Comparison of ENCODE assay signal across 8 cellular contexts in genomic region chr17:79065105-79065670, GRCh38. TPM values are rescaled to one million over a fixed set of nuclear protein-coding genes. Genes with fewer than 3 reads are reported as not detected.
DNase-seq lines count a peak whose midpoint lies in the region; ATAC-seq and TF ChIP-seq lines count a peak whose summit lies in the region.

No MANE protein-coding gene starts in this region.

- no peak overlapping the region for H2AFZ ChIP-seq in MM.1S (ENCODE audit: low read length)

- no peaks in the 10 kb centered on the region for H3K9me3 Mint-ChIP-seq in activated CD4-positive, alpha-beta T cell treated with anti-CD3 and anti-CD28 coated beads, Interleukin-2, amount 10 ng/mL, durations not matched to agents 7 days and 5 days
- H3K9me3 Mint-ChIP-seq in endothelial cell (ENCODE audit: unreplicated experiment) (no peaks in the 10 kb centered on the region), nephron progenitor cell (no peaks in the 10 kb centered on the region)

- H3K27me3 ChIP-seq in MM.1S (replicated peaks; ENCODE audit: insufficient read depth, low read length): peaks cover 40% of the 10 kb centered on the region
- no peaks in the 10 kb centered on the region for H3K27me3 ChIP-seq in vagina

- no peaks in the 10 kb centered on the region for H4K20me1 ChIP-seq in MM.1S (ENCODE audit: insufficient read depth, low read length)

- TF ChIP-seq CTCF in MM.1S (IDR thresholded peaks at IDR 0.05; ENCODE audit: low read length) (peak; percentile 41), endothelial cell (IDR thresholded peaks at IDR 0.05; ENCODE audit: unreplicated experiment) (peak; percentile 69), nephron progenitor cell (IDR thresholded peaks at IDR 0.05) (peak; percentile 59), vagina (IDR thresholded peaks at IDR 0.05) (peak in 1 of 3 experiments; percentile 61)

- H3K4me3 ChIP-seq in MM.1S (ENCODE audit: low read length) (no peak overlapping the region), vagina (no peak overlapping the region)

- TF ChIP-seq POLR2A in vagina (IDR thresholded peaks at IDR 0.05): no peak

- H3K4me1 Mint-ChIP-seq in activated CD4-positive, alpha-beta T cell treated with anti-CD3 and anti-CD28 coated beads, Interleukin-2, amount 10 ng/mL, durations not matched to agents 7 days and 5 days: peaks cover 3% of the 10 kb centered on the region
- H3K4me1 Mint-ChIP-seq in endothelial cell (ENCODE audit: unreplicated experiment) (no peaks in the 10 kb centered on the region), nephron progenitor cell (no peaks in the 10 kb centered on the region)

- H3K9ac ChIP-seq in MM.1S (ENCODE audit: low read length): no peak overlapping the region

- no peak overlapping the region for H3K4me3 Mint-ChIP-seq in activated CD4-positive, alpha-beta T cell treated with anti-CD3 and anti-CD28 coated beads, Interleukin-2, amount 10 ng/mL, durations not matched to agents 7 days and 5 days
- H3K4me3 Mint-ChIP-seq in endothelial cell (ENCODE audit: unreplicated experiment) (no peak overlapping the region), nephron progenitor cell (no peak overlapping the region)

- CTCF ChIA-PET in activated CD4-positive, alpha-beta T cell treated with anti-CD3 and anti-CD28 coated beads, Interleukin-2, amount 10 ng/mL, durations not matched to agents 7 days and 5 days (lab: Charles Lee): interaction anchor here (0.6 to 1.6 kb wide), 6 partner anchors 9 to 326 kb away, joined by 3 to 8 read pairs (median 3); partner anchors contain the start of gene ENGASE

- peak; percentile 15 for DNase-seq in EL
- no peak for DNase-seq in MM.1S
- peak; percentile 44 for DNase-seq in activated CD4-positive, alpha-beta T cell treated with anti-CD3 and anti-CD28 coated beads, Interleukin-2, amount 10 ng/mL, durations not matched to agents 7 days and 5 days
- peak; percentile 55 for DNase-seq in endothelial cell (ENCODE audit: low spot score)
- DNase-seq in nephron progenitor cell: peak; percentile 53
- DNase-seq in NCI-H2029 (lab: John Stamatoyannopoulos, UW): no peak
- no peak for DNase-seq in vagina (ENCODE audit: extremely low spot score in 2 of 2)

- H3K36me3 Mint-ChIP-seq in activated CD4-positive, alpha-beta T cell treated with anti-CD3 and anti-CD28 coated beads, Interleukin-2, amount 10 ng/mL, durations not matched to agents 7 days and 5 days (ENCODE audit: low read depth): no peaks in the 10 kb centered on the region
- no peaks in the 10 kb centered on the region for H3K36me3 Mint-ChIP-seq in endothelial cell (ENCODE audit: low read depth, unreplicated experiment)
- no peaks in the 10 kb centered on the region for H3K36me3 Mint-ChIP-seq in nephron progenitor cell (ENCODE audit: low read depth)

- no peaks in the 10 kb centered on the region for H3K4me1 ChIP-seq in MM.1S (ENCODE audit: low read length)
- H3K4me1 ChIP-seq in vagina: no peaks in the 10 kb centered on the region

- no peaks in the 10 kb centered on the region for H3F3A ChIP-seq in MM.1S (ENCODE audit: insufficient read depth, low read length)

- intact Hi-C loops in vagina (cut with DNase I): no loop called here

- no peak overlapping the region for H3K27ac Mint-ChIP-seq in activated CD4-positive, alpha-beta T cell treated with anti-CD3 and anti-CD28 coated beads, Interleukin-2, amount 10 ng/mL, durations not matched to agents 7 days and 5 days
- H3K27ac Mint-ChIP-seq in endothelial cell (ENCODE audit: unreplicated experiment) (no peak overlapping the region), nephron progenitor cell (no peak overlapping the region)

- H3K27me3 Mint-ChIP-seq in activated CD4-positive, alpha-beta T cell treated with anti-CD3 and anti-CD28 coated beads, Interleukin-2, amount 10 ng/mL, durations not matched to agents 7 days and 5 days: peaks cover 1% of the 10 kb centered on the region
- H3K27me3 Mint-ChIP-seq in endothelial cell (ENCODE audit: unreplicated experiment) (peaks cover 2% of the 10 kb centered on the region), nephron progenitor cell (ENCODE audit: low read depth, poor library complexity) (peaks cover 29% of the 10 kb centered on the region)

- H3K9me3 ChIP-seq in MM.1S (replicated peaks; ENCODE audit: insufficient read depth, low read length) (no peaks in the 10 kb centered on the region), vagina (no peaks in the 10 kb centered on the region)

- POLR2A ChIA-PET in activated CD4-positive, alpha-beta T cell treated with anti-CD3 and anti-CD28 coated beads, Interleukin-2, amount 10 ng/mL, durations not matched to agents 7 days and 5 days (lab: Charles Lee): no interaction called here

- no peak overlapping the region for H3K4me2 ChIP-seq in MM.1S (ENCODE audit: low read depth, low read length)

- no peaks in the 10 kb centered on the region for H3K9me2 ChIP-seq in MM.1S (replicated peaks; ENCODE audit: insufficient read depth, low read length)

- H3K27ac ChIP-seq in MM.1S (ENCODE audit: low read length) (no peak overlapping the region), vagina (no peak overlapping the region)

- H3K79me2 ChIP-seq in MM.1S (ENCODE audit: low read length): no peaks in the 10 kb centered on the region

- H3K36me3 ChIP-seq in MM.1S (replicated peaks; ENCODE audit: insufficient read depth, low read length) (no peaks in the 10 kb centered on the region), vagina (no peaks in the 10 kb centered on the region)

- ATAC-seq in HG03469 (IDR thresholded peaks at IDR 0.05; ENCODE audit: unreplicated experiment): no peak

RNA-seq across cellular contexts. Expression of gene ENGASE, which starts 9.4 kb away (rescaled TPM):
- 10 to 100 TPM; 30.8 to 36.1 TPM for total RNA-seq in activated CD4-positive, alpha-beta T cell treated with anti-CD3 and anti-CD28 coated beads, Interleukin-2, amount 10 ng/mL, durations not matched to agents 7 days and 5 days
- total RNA-seq in endothelial cell (ENCODE audit: unreplicated experiment) (31.6 TPM), vagina (13.8 TPM)

RNA-seq across cellular contexts. Expression of gene C1QTNF1, which starts 41.2 kb away (rescaled TPM):
- not detected for total RNA-seq in activated CD4-positive, alpha-beta T cell treated with anti-CD3 and anti-CD28 coated beads, Interleukin-2, amount 10 ng/mL, durations not matched to agents 7 days and 5 days
- total RNA-seq in endothelial cell (ENCODE audit: unreplicated experiment) (0.26 TPM), vagina (30.7 TPM)

RNA-seq across cellular contexts. Expression of gene CANT1, which starts 55.6 kb away (rescaled TPM):
- 10 to 100 TPM; 68.1 to 71.5 TPM for total RNA-seq in activated CD4-positive, alpha-beta T cell treated with anti-CD3 and anti-CD28 coated beads, Interleukin-2, amount 10 ng/mL, durations not matched to agents 7 days and 5 days
- total RNA-seq in endothelial cell (ENCODE audit: unreplicated experiment): 81.6 TPM
- total RNA-seq in vagina: 23.1 TPM

Comparison
In these comparisons a context has a peak if more than half of its experiments do, and no peak if none do; other contexts are left out.
1. DNase-seq: peak in EL (single experiment), activated CD4-positive, alpha-beta T cell treated with anti-CD3 and anti-CD28 coated beads, Interleukin-2, amount 10 ng/mL, durations not matched to agents 7 days and 5 days (single experiment), endothelial cell (single experiment) and nephron progenitor cell (single experiment); none in MM.1S (single experiment), NCI-H2029 (single experiment) and vagina (0 of 2).
2. RNA of gene C1QTNF1, which starts 41.2 kb away (total RNA-seq): 30.7 TPM in vagina (single experiment); 0.26 TPM in endothelial cell (single experiment) and not detected in activated CD4-positive, alpha-beta T cell treated with anti-CD3 and anti-CD28 coated beads, Interleukin-2, amount 10 ng/mL, durations not matched to agents 7 days and 5 days; every median in the first group is over 10 times any median in the second.